ENCODE assay signal across 1 cellular context in the genomic region with DNA sequence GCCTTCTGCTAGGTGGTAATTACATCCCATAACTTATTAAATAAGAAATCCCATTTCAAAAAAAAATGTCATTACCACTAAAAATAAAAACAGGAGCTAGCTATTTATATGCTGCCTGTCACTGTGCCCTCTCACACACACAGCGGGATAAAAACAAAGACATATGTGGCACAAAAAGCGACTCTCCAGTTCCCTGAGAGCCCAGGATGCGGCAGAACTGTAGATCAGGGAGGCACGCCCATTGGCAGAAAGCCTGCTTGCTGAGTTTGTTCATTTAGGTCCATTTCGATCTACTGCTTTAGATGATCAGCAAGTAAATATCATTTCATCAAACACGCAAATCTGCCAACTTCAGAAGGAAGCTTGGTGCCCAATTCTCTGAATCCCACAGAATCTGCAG.
TF ChIP-seq lines count a peak whose summit lies in the region.

No MANE protein-coding gene starts in this region.

TF ChIP-seq in GM23338, 12 proteins besides CTCF, POLR2A, EP300 and RAD21 (continued from another document):
- TF ChIP-seq EZH2 (IDR thresholded peaks at IDR 0.05; ENCODE audit: low read depth, unreplicated experiment) = no peak
